ENCODE assay signal across 1 cellular context in genomic region chr7:129381710-129382484, GRCh38.
TF ChIP-seq lines count a peak whose summit lies in the region.

No MANE protein-coding gene starts in this region.

TF ChIP-seq in K562, 482 proteins besides CTCF, POLR2A, EP300 and RAD21:
- peak; percentile 94 for TF ChIP-seq RBM25 (IDR thresholded peaks at IDR 0.05; ENCODE audit: low read depth, low read length, severe bottlenecking)
- TF ChIP-seq ZEB2 (IDR thresholded peaks at IDR 0.05) = no peak
- TF ChIP-seq ZNF780A (CRISPR knock-in tag; IDR thresholded peaks at IDR 0.05) = no peak
- no peak for TF ChIP-seq RBM39 (optimal IDR thresholded peaks at IDR 0.05; ENCODE audit: low read depth, low read length)
- TF ChIP-seq FOSL1 (tag; conservative IDR thresholded peaks at IDR 0.05) = no peak
